In genomic region chr3:153130312-153130977, GRCh38 we compare ENCODE assay signal across 7 cellular contexts. TPM values are rescaled to one million over a fixed set of nuclear protein-coding genes. Genes with fewer than 3 reads are reported as not detected.
A peak's percentile ranks its signal among the peaks of the same experiment; 100 is the strongest.
DNase-seq lines count a peak whose midpoint lies in the region; ATAC-seq and TF ChIP-seq lines count a peak whose summit lies in the region.

No MANE protein-coding gene starts in this region.

- intact Hi-C loops in transverse colon (cut with DNase I; ENCODE audit: low total_unique reads), result no loop called here

- H3K27me3 ChIP-seq in RWPE2 (ENCODE audit: insufficient read depth, poor library complexity, severe bottlenecking), result no peaks in the 10 kb centered on the region
- H3K27me3 ChIP-seq in transverse colon, result no peaks in the 10 kb centered on the region

- WGBS in transverse colon (ENCODE audit: low coverage in 1 of 2), 2 donors, result 70 to 71% methylated on average over 2 of the region's 2 CpGs

- TF ChIP-seq POLR2A in transverse colon (IDR thresholded peaks at IDR 0.05), result no peak

- H3K36me3 ChIP-seq in RWPE2 (ENCODE audit: low read depth), result no peaks in the 10 kb centered on the region
- H3K36me3 ChIP-seq in transverse colon, result no peaks in the 10 kb centered on the region

- ATAC-seq in GM19043 (IDR thresholded peaks at IDR 0.05; ENCODE audit: low read depth, unreplicated experiment) (peak; percentile 94), HG02981 (IDR thresholded peaks at IDR 0.05; ENCODE audit: unreplicated experiment) (peak; percentile 86), RWPE2 (ENCODE audit: low read depth) (peak; percentile 97)

- in situ Hi-C loops in transverse colon (cut with MboI; ENCODE audit: low pct_ligation_motif_present in 1 of 4, low pct_unique_long_range_greater_than_20kb in 1 of 4, low sequenced_read_pairs in 3 of 4), result no loop called here

- H3K27ac ChIP-seq in RWPE2 (ENCODE audit: poor library complexity, severe bottlenecking) (peak overlapping the region; percentile 74), transverse colon (no peak overlapping the region)

- DNase-seq in RWPE2 (ENCODE audit: low spot score), result no peak
- peak; percentile 84 for DNase-seq in skeletal muscle cell (ENCODE audit: low read depth)
- DNase-seq in NCI-H1417 (lab: John Stamatoyannopoulos, UW), result no peak
- DNase-seq in transverse colon, result no peak
- no peak for DNase-seq in 8988T

- H3K4me1 ChIP-seq in RWPE2 (ENCODE audit: insufficient read depth, poor library complexity, severe bottlenecking), result peaks cover 19% of the 10 kb centered on the region
- H3K4me1 ChIP-seq in transverse colon, result no peaks in the 10 kb centered on the region

- H3K9me3 ChIP-seq in RWPE2 (ENCODE audit: severe bottlenecking) (no peaks in the 10 kb centered on the region), transverse colon (no peaks in the 10 kb centered on the region)

- TF ChIP-seq CTCF in RWPE2 (IDR thresholded peaks at IDR 0.05; ENCODE audit: poor library complexity, severe bottlenecking) (no peak), transverse colon (IDR thresholded peaks at IDR 0.05) (no peak)

- TF ChIP-seq EP300 in transverse colon (IDR thresholded peaks at IDR 0.05; ENCODE audit: low read depth), result no peak

- no peak overlapping the region for H3K4me3 ChIP-seq in RWPE2 (ENCODE audit: severe bottlenecking)
- no peak overlapping the region for H3K4me3 ChIP-seq in skeletal muscle cell (ENCODE audit: low read depth, low read length)
- no peak overlapping the region for H3K4me3 ChIP-seq in transverse colon

RNA-seq across cellular contexts. Expression of gene RAP2B, which starts 31.6 kb away (rescaled TPM):
- total RNA-seq in transverse colon, result 10 to 100 TPM in 3 of 4 donors, 1 to 10 TPM in 1; 9.8 to 22.8 (median 11.2) TPM
